26 cellular contexts compared by ENCODE assay signal in the genomic region with DNA sequence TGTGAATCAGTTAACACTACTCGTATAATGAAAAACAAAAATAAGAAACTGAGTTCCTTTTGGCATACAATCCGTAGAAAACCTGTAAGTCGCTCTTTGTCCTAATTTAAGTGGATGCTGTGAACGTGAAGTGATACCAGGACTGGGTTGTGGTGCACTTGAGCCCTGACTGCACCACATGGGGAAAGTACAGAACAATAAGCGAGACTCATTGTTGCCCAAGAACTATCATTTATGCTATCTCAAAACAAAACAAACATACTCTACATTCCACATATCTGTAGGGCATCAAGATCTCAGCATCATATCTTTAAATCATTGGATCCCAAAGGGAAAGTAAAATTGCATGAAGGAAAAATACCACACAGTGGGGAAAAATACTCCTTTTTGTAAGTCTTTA.
"Had no signal": no experiment of that assay in that cellular context is flagged by ENCODE, and none has a peak within 500 bp of the region (broad histone marks: within the 10 kb centered on the region; RNA-seq: fewer than 3 reads in every experiment).

No MANE protein-coding gene starts in this region.

- H2AFZ ChIP-seq: neural progenitor cell, parathyroid adenoma had no signal

- DNase-seq: dorsolateral prefrontal cortex; effector CD4-positive, alpha-beta T cell; endodermal cell; foreskin fibroblast; gastrocnemius medialis; head of caudate nucleus; kidney; left lung; mesenchymal stem cell; midbrain; naive thymus-derived CD4-positive, alpha-beta T cell; stimulated activated CD4-positive, alpha-beta T cell treated with anti-CD3 and anti-CD28 coated beads, Interleukin-2, amount 100 ng/mL, for 24 hours; stimulated activated CD4-positive, alpha-beta T cell treated with anti-CD3 and anti-CD28 coated beads, Interleukin-4, amount 100 ng/mL, for 24 hours; stimulated activated naive CD4-positive, alpha-beta T cell treated with Interleukin-2 at 50 U/mL for 16 hours; stomach; testis; tibial artery; upper lobe of left lung had no signal

- H3K4me3 ChIP-seq: dorsolateral prefrontal cortex, gastrocnemius medialis, left lung, neural progenitor cell, prostate gland, right atrium auricular region, stomach, testis, tibial artery, upper lobe of left lung had no signal

- H3K9ac ChIP-seq: neural progenitor cell, parathyroid adenoma had no signal

- H3K4me1 ChIP-seq: gastrocnemius medialis, left lung, neural progenitor cell, parathyroid adenoma, prostate gland, right atrium auricular region, testis, tibial artery, upper lobe of left lung had no signal

- ATAC-seq: esophagus mucosa; gastrocnemius medialis; left lung; naive thymus-derived CD4-positive, alpha-beta T cell; sciatic nerve; stimulated activated effector memory CD8-positive, alpha-beta T cell treated with anti-CD3 and anti-CD28 coated beads, Interleukin-12 subunit alpha, Interleukin-12 subunit beta, amount 100 ng/mL, for 72 hours had no signal

- H3K9me3 ChIP-seq: gastrocnemius medialis, left lung, prostate gland, right atrium auricular region, stomach, testis, tibial artery, upper lobe of left lung had no signal

- H3K36me3 ChIP-seq: gastrocnemius medialis, neural progenitor cell, prostate gland, right atrium auricular region, tibial artery had no signal

- H3K4me2 ChIP-seq: neural progenitor cell had no signal

- H3K27me3 ChIP-seq: gastrocnemius medialis, left lung, neural progenitor cell, right atrium auricular region, stomach, testis, tibial artery, upper lobe of left lung had no signal

- H3K27ac ChIP-seq: epithelial cell of prostate, gastrocnemius medialis, left lung, neural progenitor cell, parathyroid adenoma, prostate gland, right atrium auricular region, stomach, testis, tibial artery, upper lobe of left lung had no signal
